22 cellular contexts compared by ENCODE assay signal in the genomic region with DNA sequence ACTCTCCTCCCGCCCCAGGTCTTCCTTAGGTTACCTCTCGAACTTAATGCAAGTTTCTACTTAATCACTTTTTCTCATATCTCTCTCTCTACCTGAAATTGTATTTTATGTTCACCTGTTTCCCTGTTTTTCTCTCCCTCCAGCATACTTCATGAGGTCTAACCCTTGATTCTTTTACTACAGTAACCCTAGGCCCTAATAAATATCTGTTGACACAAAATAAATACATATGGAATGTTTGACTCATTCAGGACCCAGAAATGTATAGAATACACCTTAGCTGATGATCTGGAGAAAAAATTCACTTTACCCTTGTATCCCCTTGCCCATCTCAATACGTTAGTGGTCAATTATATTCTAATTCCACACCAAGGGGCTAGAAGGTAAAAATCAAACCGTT.
A peak's percentile ranks its signal among the peaks of the same experiment; 100 is the strongest.
DNase-seq lines count a peak whose midpoint lies in the region; ATAC-seq, FAIRE-seq and TF ChIP-seq lines count a peak whose summit lies in the region.
"Had no signal": no experiment of that assay in that cellular context is flagged by ENCODE, and none has a peak within 500 bp of the region (broad histone marks: within the 10 kb centered on the region; RNA-seq: fewer than 3 reads in every experiment).

No MANE protein-coding gene starts in this region.

- no peak for FAIRE-seq in keratinocyte (lab: Jason Lieb, UNC)

- H3K4me3 ChIP-seq in CD4-positive, CD25-positive, alpha-beta regulatory T cell (ENCODE audit: low read depth, low read length), result no peak overlapping the region
- H3K4me3 ChIP-seq in SJCRH30, result no peak overlapping the region
- H3K4me3 ChIP-seq in keratinocyte (ENCODE audit: control insufficient read depth in 2 of 3, extremely low read depth in 1 of 3, insufficient read depth in 2 of 3, low read depth in 1 of 3, low read length in 3 of 3), result no peak overlapping the region
- H3K4me3 ChIP-seq: dorsolateral prefrontal cortex, prostate gland, sigmoid colon, SK-N-MC, transverse colon had no signal

- H3K4me3 Mint-ChIP-seq in T-helper 2 cell treated with Interferon-gamma antibody and Interleukin-4, amounts not matched to agents 5 μg/mL and 100 μg/mL, for 36 hours, result peak overlapping the region; percentile 79
- H3K4me3 Mint-ChIP-seq in CD4-positive, CD25-positive, alpha-beta regulatory T cell, result no peak overlapping the region
- H3K4me3 Mint-ChIP-seq: activated naive CD8-positive, alpha-beta T cell had no signal

- H3K9me1 ChIP-seq in keratinocyte (ENCODE audit: control insufficient read depth, extremely low read depth, insufficient read depth, low read length), result no peaks in the 10 kb centered on the region

- H3K9me3 ChIP-seq in CD4-positive, CD25-positive, alpha-beta regulatory T cell (ENCODE audit: control insufficient read depth in 2 of 2, low read length in 2 of 2), result no peaks in the 10 kb centered on the region
- H3K9me3 ChIP-seq in SJCRH30 (replicated peaks), result peaks cover 3% of the 10 kb centered on the region
- H3K9me3 ChIP-seq in keratinocyte (ENCODE audit: control insufficient read depth, low read depth, low read length), result no peaks in the 10 kb centered on the region
- H3K9me3 ChIP-seq: prostate gland, sigmoid colon, transverse colon had no signal

- H3K4me2 ChIP-seq in keratinocyte (ENCODE audit: control insufficient read depth, extremely low read depth, insufficient read depth, low read depth, low read length), result peak overlapping the region; percentile 42

- H3K27ac ChIP-seq in CD4-positive, CD25-positive, alpha-beta regulatory T cell (ENCODE audit: insufficient read depth, low read length, poor library complexity, severe bottlenecking), result no peak overlapping the region
- peak overlapping the region; percentile 90 for H3K27ac ChIP-seq in SJCRH30
- H3K27ac ChIP-seq in keratinocyte (ENCODE audit: control insufficient read depth, insufficient read depth, low read length), result peak overlapping the region; percentile 26
- H3K27ac ChIP-seq: dorsolateral prefrontal cortex, prostate gland, sigmoid colon, SK-N-MC, transverse colon had no signal

- no peaks in the 10 kb centered on the region for H3K27me3 Mint-ChIP-seq in T-helper 2 cell treated with Interferon-gamma antibody and Interleukin-4, amounts not matched to agents 5 μg/mL and 100 μg/mL, for 36 hours (ENCODE audit: low read depth)
- H3K27me3 Mint-ChIP-seq in CD4-positive, CD25-positive, alpha-beta regulatory T cell, result peaks cover 6% of the 10 kb centered on the region
- H3K27me3 Mint-ChIP-seq: activated naive CD8-positive, alpha-beta T cell had no signal

- H3K9ac ChIP-seq in keratinocyte (ENCODE audit: control insufficient read depth, extremely low read depth, insufficient read depth, low read length), result no peak overlapping the region

- no peaks in the 10 kb centered on the region for H3K79me2 ChIP-seq in keratinocyte (ENCODE audit: control insufficient read depth, insufficient read depth, low read length)

- H3K27ac Mint-ChIP-seq in T-helper 2 cell treated with Interferon-gamma antibody and Interleukin-4, amounts not matched to agents 5 μg/mL and 100 μg/mL, for 36 hours, result peak overlapping the region; percentile 90
- H3K27ac Mint-ChIP-seq in CD4-positive, CD25-positive, alpha-beta regulatory T cell, result peak overlapping the region in 2 of 3 donors; percentile 1 to 65
- H3K27ac Mint-ChIP-seq: activated naive CD8-positive, alpha-beta T cell had no signal

- H2AFZ ChIP-seq in keratinocyte (ENCODE audit: control insufficient read depth, low read length), result no peak overlapping the region

- H4K20me1 ChIP-seq in keratinocyte (ENCODE audit: control insufficient read depth, extremely low read depth, insufficient read depth, low read length), result no peaks in the 10 kb centered on the region

- dilution Hi-C loops in keratinocyte (cut with MboI; ENCODE audit: extremely low pct_ligation_motif_present, low sequenced_read_pairs), result no loop called here

- peaks cover 23% of the 10 kb centered on the region for H3K36me3 Mint-ChIP-seq in T-helper 2 cell treated with Interferon-gamma antibody and Interleukin-4, amounts not matched to agents 5 μg/mL and 100 μg/mL, for 36 hours (ENCODE audit: low read depth)
- H3K36me3 Mint-ChIP-seq in CD4-positive, CD25-positive, alpha-beta regulatory T cell, result no peaks in the 10 kb centered on the region
- H3K36me3 Mint-ChIP-seq: activated naive CD8-positive, alpha-beta T cell had no signal

- no peak for DNase-seq in T-helper 2 cell treated with Interferon-gamma antibody and Interleukin-4, amounts not matched to agents 5 μg/mL and 100 μg/mL, for 36 hours (ENCODE audit: low spot score)
- DNase-seq in T-helper 2 cell (no peak), SJCRH30 (no peak), keratinocyte (ENCODE audit: low read depth, low spot score) (no peak), germinal center (ENCODE audit: low spot score) (no peak), NCI-H82 (lab: John Stamatoyannopoulos, UW) (no peak)
- no peak for DNase-seq in CD4-positive, CD25-positive, alpha-beta regulatory T cell
- DNase-seq: 8988T; activated T-cell treated with anti-CD3 and anti-CD28 coated beads, Interleukin-2, amount 50 U/mL, for 48 hours; cerebellar nuclear complex; COR-L47; DMS79; dorsolateral prefrontal cortex; H7; NCI-H510A; sigmoid colon; T-helper 9 cell; transverse colon had no signal

- peaks cover 27% of the 10 kb centered on the region for H3K9me3 Mint-ChIP-seq in T-helper 2 cell treated with Interferon-gamma antibody and Interleukin-4, amounts not matched to agents 5 μg/mL and 100 μg/mL, for 36 hours
- peaks cover 0 to 4% (median 0%) of the 10 kb centered on the region in 7 donors for H3K9me3 Mint-ChIP-seq in CD4-positive, CD25-positive, alpha-beta regulatory T cell

- TF ChIP-seq CTCF in keratinocyte (optimal IDR thresholded peaks at IDR 0.05 in 1 of 3, IDR thresholded peaks at IDR 0.05 in 1 of 3, conservative IDR thresholded peaks at IDR 0.05 in 1 of 3; ENCODE audit: extremely low read depth in 1 of 3, insufficient read depth in 2 of 3, low read length in 3 of 3), result no peak

- no peak for ATAC-seq in CD4-positive, CD25-positive, alpha-beta regulatory T cell (ENCODE audit: low read depth in 2 of 2)
- ATAC-seq in GM18858 (IDR thresholded peaks at IDR 0.05; ENCODE audit: unreplicated experiment), result no peak

- H3K36me3 ChIP-seq in CD4-positive, CD25-positive, alpha-beta regulatory T cell (ENCODE audit: control insufficient read depth, insufficient read depth, low read length), result no peaks in the 10 kb centered on the region
- no peaks in the 10 kb centered on the region for H3K36me3 ChIP-seq in SJCRH30
- no peaks in the 10 kb centered on the region for H3K36me3 ChIP-seq in keratinocyte (ENCODE audit: control insufficient read depth in 2 of 2, extremely low read depth in 1 of 2, insufficient read depth in 2 of 2, low read length in 2 of 2)
- H3K36me3 ChIP-seq: prostate gland, sigmoid colon, transverse colon had no signal

- no peaks in the 10 kb centered on the region for H3K27me3 ChIP-seq in CD4-positive, CD25-positive, alpha-beta regulatory T cell (ENCODE audit: control insufficient read depth, insufficient read depth, low read length)
- H3K27me3 ChIP-seq in SJCRH30 (no peaks in the 10 kb centered on the region), keratinocyte (ENCODE audit: control insufficient read depth, extremely low read depth, insufficient read depth, low read length) (no peaks in the 10 kb centered on the region)
- H3K27me3 ChIP-seq: dorsolateral prefrontal cortex, sigmoid colon, transverse colon had no signal

- peaks cover 12% of the 10 kb centered on the region for H3K4me1 ChIP-seq in CD4-positive, CD25-positive, alpha-beta regulatory T cell (ENCODE audit: control insufficient read depth, insufficient read depth, low read length, poor library complexity, severe bottlenecking)
- H3K4me1 ChIP-seq in SJCRH30 (peaks cover 47% of the 10 kb centered on the region), keratinocyte (ENCODE audit: control insufficient read depth, extremely low read depth, insufficient read depth, low read length) (peaks cover 29% of the 10 kb centered on the region)
- H3K4me1 ChIP-seq: prostate gland, sigmoid colon had no signal

- H3K4me1 Mint-ChIP-seq in T-helper 2 cell treated with Interferon-gamma antibody and Interleukin-4, amounts not matched to agents 5 μg/mL and 100 μg/mL, for 36 hours (ENCODE audit: low read depth), result peaks cover 48% of the 10 kb centered on the region
- H3K4me1 Mint-ChIP-seq in CD4-positive, CD25-positive, alpha-beta regulatory T cell, result peaks cover 0 to 21% (median 18%) of the 10 kb centered on the region in 4 donors
